In genomic region chr2:97651114-97651513, GRCh38 we compare ENCODE assay signal across 26 cellular contexts. TPM values are rescaled to one million over a fixed set of nuclear protein-coding genes. Genes with fewer than 3 reads are reported as not detected.
A peak's percentile ranks its signal among the peaks of the same experiment; 100 is the strongest.
DNase-seq lines count a peak whose midpoint lies in the region; ATAC-seq and TF ChIP-seq lines count a peak whose summit lies in the region.
"Had no signal": no experiment of that assay in that cellular context is flagged by ENCODE, and none has a peak within 500 bp of the region (broad histone marks: within the 10 kb centered on the region; RNA-seq: fewer than 3 reads in every experiment).

No MANE protein-coding gene starts in this region.

- H3K4me3 ChIP-seq in H7 (ENCODE audit: insufficient read depth, low read depth, low read length), result no peak overlapping the region
- no peak overlapping the region for H3K4me3 ChIP-seq in esophagus muscularis mucosa
- no peak overlapping the region for H3K4me3 ChIP-seq in effector memory CD4-positive, alpha-beta T cell (ENCODE audit: insufficient read depth, low read depth, low read length, poor library complexity, severe bottlenecking)
- no peak overlapping the region for H3K4me3 ChIP-seq in PC-3 (ENCODE audit: low read length)
- H3K4me3 ChIP-seq: breast epithelium had no signal

- no peak overlapping the region for H3K9ac ChIP-seq in PC-3 (ENCODE audit: low read length)

- H3K4me1 Mint-ChIP-seq in activated naive CD4-positive, alpha-beta T cell treated with anti-CD3 and anti-CD28 coated beads, Interleukin-2, amount 50 U/mL, for 24 hours, result peaks cover 19% of the 10 kb centered on the region
- peaks cover 9% of the 10 kb centered on the region for H3K4me1 Mint-ChIP-seq in neural crest cell

- H3K4me3 Mint-ChIP-seq in activated naive CD4-positive, alpha-beta T cell treated with anti-CD3 and anti-CD28 coated beads, Interleukin-2, amount 50 U/mL, for 24 hours, result no peak overlapping the region
- peak overlapping the region; percentile 7 for H3K4me3 Mint-ChIP-seq in neural crest cell
- H3K4me3 Mint-ChIP-seq: B cell; CD4-positive, alpha-beta memory T cell; stimulated activated effector memory CD8-positive, alpha-beta T cell treated with anti-CD3 and anti-CD28 coated beads, Interleukin-12 subunit alpha, Interleukin-12 subunit beta, amount 100 ng/mL, for 72 hours; T-helper 2 cell treated with Interferon-gamma antibody and Interleukin-4, amounts not matched to agents 5 μg/mL and 100 μg/mL, for 36 hours had no signal

- peaks cover 29% of the 10 kb centered on the region for H3K36me3 Mint-ChIP-seq in activated naive CD4-positive, alpha-beta T cell treated with anti-CD3 and anti-CD28 coated beads, Interleukin-2, amount 50 U/mL, for 24 hours
- H3K36me3 Mint-ChIP-seq in activated naive CD4-positive, alpha-beta T cell treated with anti-CD3 and anti-CD28 coated beads, Interleukin-2, amount 50 U/mL, for 72 hours, result peaks cover 26 to 54% of the 10 kb centered on the region in 2 donors
- peaks cover 26% of the 10 kb centered on the region for H3K36me3 Mint-ChIP-seq in neural crest cell (ENCODE audit: low read depth)

- no peak for TF ChIP-seq POLR2A in esophagus muscularis mucosa (IDR thresholded peaks at IDR 0.05; ENCODE audit: low read depth)

- H3K4me1 ChIP-seq in esophagus muscularis mucosa (peaks cover 11 to 20% (median 12%) of the 10 kb centered on the region in 4 donors), PC-3 (ENCODE audit: insufficient read depth, low read length) (peaks cover 5% of the 10 kb centered on the region; the same call in 1 of the 2 replicates)
- peaks cover 9% of the 10 kb centered on the region for H3K4me1 ChIP-seq in effector memory CD4-positive, alpha-beta T cell (ENCODE audit: control insufficient read depth, insufficient read depth, low read length, poor library complexity, severe bottlenecking)
- H3K4me1 ChIP-seq: breast epithelium had no signal

- H3K27ac ChIP-seq in esophagus muscularis mucosa (replicated peaks in 1 of 4), result no peak overlapping the region
- no peak overlapping the region for H3K27ac ChIP-seq in effector memory CD4-positive, alpha-beta T cell (ENCODE audit: insufficient read depth, low read length, poor library complexity, severe bottlenecking)
- H3K27ac ChIP-seq in PC-3 (ENCODE audit: low read length), result no peak overlapping the region
- H3K27ac ChIP-seq: breast epithelium had no signal

- H3F3A ChIP-seq in PC-3 (ENCODE audit: low read length, unreplicated experiment), result no peaks in the 10 kb centered on the region

- peak overlapping the region; percentile 65 for H3K27ac Mint-ChIP-seq in activated naive CD4-positive, alpha-beta T cell treated with anti-CD3 and anti-CD28 coated beads, Interleukin-2, amount 50 U/mL, for 24 hours
- H3K27ac Mint-ChIP-seq in activated naive CD4-positive, alpha-beta T cell treated with anti-CD3 and anti-CD28 coated beads, Interleukin-2, amount 50 U/mL, for 72 hours, result peak overlapping the region in 1 of 2 donors; percentile 62
- no peak overlapping the region for H3K27ac Mint-ChIP-seq in neural crest cell (ENCODE audit: unreplicated experiment)
- H3K27ac Mint-ChIP-seq: B cell; stimulated activated effector memory CD8-positive, alpha-beta T cell treated with anti-CD3 and anti-CD28 coated beads, Interleukin-12 subunit alpha, Interleukin-12 subunit beta, amount 100 ng/mL, for 72 hours; T-helper 2 cell treated with Interferon-gamma antibody and Interleukin-4, amounts not matched to agents 5 μg/mL and 100 μg/mL, for 36 hours had no signal

- no peaks in the 10 kb centered on the region for H3K9me3 Mint-ChIP-seq in activated naive CD4-positive, alpha-beta T cell treated with anti-CD3 and anti-CD28 coated beads, Interleukin-2, amount 50 U/mL, for 24 hours
- no peaks in the 10 kb centered on the region for H3K9me3 Mint-ChIP-seq in activated naive CD4-positive, alpha-beta T cell treated with anti-CD3 and anti-CD28 coated beads, Interleukin-2, amount 50 U/mL, for 72 hours
- peaks cover 9% of the 10 kb centered on the region for H3K9me3 Mint-ChIP-seq in neural crest cell
- H3K9me3 Mint-ChIP-seq: naive B cell; stimulated activated effector memory CD8-positive, alpha-beta T cell treated with anti-CD3 and anti-CD28 coated beads, Interleukin-12 subunit alpha, Interleukin-12 subunit beta, amount 100 ng/mL, for 72 hours; T-helper 2 cell treated with Interferon-gamma antibody and Interleukin-4, amounts not matched to agents 5 μg/mL and 100 μg/mL, for 36 hours had no signal

- peaks cover 21% of the 10 kb centered on the region for H3K79me2 ChIP-seq in PC-3 (ENCODE audit: low read length)

- H3K36me3 ChIP-seq in H7 (replicated peaks; ENCODE audit: control insufficient read depth, insufficient read depth, low read length), result peaks cover 16% of the 10 kb centered on the region
- H3K36me3 ChIP-seq in esophagus muscularis mucosa, result peaks cover 22 to 69% (median 52%) of the 10 kb centered on the region in 4 donors
- H3K36me3 ChIP-seq in effector memory CD4-positive, alpha-beta T cell (ENCODE audit: control insufficient read depth, insufficient read depth, low read length), result peaks cover 24% of the 10 kb centered on the region
- H3K36me3 ChIP-seq in PC-3 (ENCODE audit: low read depth, low read length), result peaks cover 40% of the 10 kb centered on the region

- H2AFZ ChIP-seq in PC-3 (ENCODE audit: low read length), result no peak overlapping the region

- no peaks in the 10 kb centered on the region for H4K20me1 ChIP-seq in PC-3 (ENCODE audit: low read length)

- no peak for ATAC-seq in activated naive CD4-positive, alpha-beta T cell treated with anti-CD3 and anti-CD28 coated beads, Interleukin-2, amount 50 U/mL, for 72 hours
- no peak for ATAC-seq in PC-3
- ATAC-seq: left ventricle myocardium superior; stimulated activated effector memory CD8-positive, alpha-beta T cell treated with anti-CD3 and anti-CD28 coated beads, Interleukin-12 subunit alpha, Interleukin-12 subunit beta, amount 100 ng/mL, for 72 hours had no signal

- H3K27me3 ChIP-seq in H7 (ENCODE audit: control insufficient read depth, insufficient read depth, low read length) (no peaks in the 10 kb centered on the region), esophagus muscularis mucosa (no peaks in the 10 kb centered on the region), PC-3 (ENCODE audit: low read length) (no peaks in the 10 kb centered on the region)
- no peaks in the 10 kb centered on the region for H3K27me3 ChIP-seq in effector memory CD4-positive, alpha-beta T cell (replicated peaks; ENCODE audit: control insufficient read depth, insufficient read depth, low read length, poor library complexity, severe bottlenecking)
- H3K27me3 ChIP-seq: breast epithelium had no signal

- H3K9me3 ChIP-seq in esophagus muscularis mucosa, result peaks cover 0 to 8% (median 2%) of the 10 kb centered on the region in 4 donors
- H3K9me3 ChIP-seq in effector memory CD4-positive, alpha-beta T cell (ENCODE audit: control insufficient read depth, low read length), result no peaks in the 10 kb centered on the region
- H3K9me3 ChIP-seq in PC-3 (ENCODE audit: low read length), result 0 out of 2 replicates have a peak, but pooled peaks cover 5% of the 10 kb centered on the region

- TF ChIP-seq CTCF in esophagus muscularis mucosa (IDR thresholded peaks at IDR 0.05), result no peak
- no peak for TF ChIP-seq CTCF in neural crest cell (conservative IDR thresholded peaks at IDR 0.05)
- no peak for TF ChIP-seq CTCF in PC-3 (conservative IDR thresholded peaks at IDR 0.05; ENCODE audit: low read depth, low read length)

- CTCF ChIA-PET in PC-3 (lab: Charles Lee), result no interaction called here

- H3K9me2 ChIP-seq in PC-3 (replicated peaks; ENCODE audit: low read length), result no peaks in the 10 kb centered on the region

- BruUV-seq in PC-3 (replicated peaks; lab: Mats Ljungman, UMichigan), result no TSS peak

- TF ChIP-seq EP300 in esophagus muscularis mucosa (IDR thresholded peaks at IDR 0.05), result no peak

- H3K27me3 Mint-ChIP-seq in activated naive CD4-positive, alpha-beta T cell treated with anti-CD3 and anti-CD28 coated beads, Interleukin-2, amount 50 U/mL, for 24 hours, result no peaks in the 10 kb centered on the region
- H3K27me3 Mint-ChIP-seq in neural crest cell (ENCODE audit: low read depth), result no peaks in the 10 kb centered on the region
- H3K27me3 Mint-ChIP-seq: B cell; CD4-positive, alpha-beta memory T cell; naive B cell had no signal

- no peak for DNase-seq in activated naive CD4-positive, alpha-beta T cell treated with anti-CD3 and anti-CD28 coated beads, Interleukin-2, amount 50 U/mL, for 72 hours (ENCODE audit: low spot score in 2 of 2)
- peak; percentile 10 for DNase-seq in H7
- DNase-seq in esophagus muscularis mucosa (ENCODE audit: extremely low spot score), result peak; percentile 10
- no peak for DNase-seq in neural crest cell (ENCODE audit: low read depth, low spot score)
- DNase-seq in effector memory CD4-positive, alpha-beta T cell, result no peak
- no peak for DNase-seq in PC-3
- DNase-seq in DMS53 (lab: John Stamatoyannopoulos, UW), result no peak
- DNase-seq: activated CD4-positive, alpha-beta T cell treated with anti-CD3 and anti-CD28 coated beads for 1 hour; activated naive CD4-positive, alpha-beta T cell treated with Interleukin-2 at 50 U/mL for 16 hours; activated T-cell treated with anti-CD3 and anti-CD28 coated beads, Interleukin-2, amount 50 U/mL, for 48 hours; CD4-positive, alpha-beta memory T cell; effector CD4-positive, alpha-beta T cell; IMR-90; left ventricle myocardium superior; naive B cell; NCI-H1436; NCI-H2081; NCI-H345; NCI-H748 treated with DMSO at 0.1 percent for 48 hours; SIG-M5; trophoblast cell had no signal

- H3K4me2 ChIP-seq in PC-3 (ENCODE audit: low read length), result no peak overlapping the region

- POLR2A ChIA-PET in PC-3 (lab: Charles Lee; ENCODE audit: unreplicated experiment), result no interaction called here

- 84% methylated on average over 4 of the region's 4 CpGs for WGBS in esophagus muscularis mucosa

- intact Hi-C loops in esophagus muscularis mucosa (cut with DNase I) (no loop called here), PC-3 (cut with micrococcal nuclease) (no loop called here)

RNA-seq across cellular contexts. Expression of gene COX5B, which starts 5.3 kb away (rescaled TPM):
- 100 to 1,000 TPM; 269 to 288 TPM for total RNA-seq in activated naive CD4-positive, alpha-beta T cell treated with anti-CD3 and anti-CD28 coated beads, Interleukin-2, amount 50 U/mL, for 72 hours
- 312 and 347 TPM in 2 replicates for total RNA-seq in H7 (2014; rRNA removed; shearing (Covaris generic))
- total RNA-seq in esophagus muscularis mucosa, result 100 to 1,000 TPM; 382 to 507 (median 481) TPM
- total RNA-seq in neural crest cell, result 142 TPM in 2 replicates
- total RNA-seq in PC-3 (2014; rRNA removed), result 803 and 1,015 TPM in 2 replicates

RNA-seq across cellular contexts. Expression of gene ACTR1B, which starts 12.7 kb away (rescaled TPM):
- 100 to 1,000 TPM in 1 of 2 donors, 10 to 100 TPM in 1; 77.0 to 124 TPM for total RNA-seq in activated naive CD4-positive, alpha-beta T cell treated with anti-CD3 and anti-CD28 coated beads, Interleukin-2, amount 50 U/mL, for 72 hours
- 49.7 and 58.3 TPM in 2 replicates for total RNA-seq in H7 (2014; rRNA removed; shearing (Covaris generic))
- total RNA-seq in esophagus muscularis mucosa (10 to 100 TPM; 74.3 to 89.2 (median 83.9) TPM), neural crest cell (62.6 and 63.4 TPM in 2 replicates), PC-3 (2014; rRNA removed) (27.0 and 31.1 TPM in 2 replicates)

RNA-seq across cellular contexts. Expression of gene C2orf92, which starts 18.4 kb away (rescaled TPM):
- total RNA-seq in activated naive CD4-positive, alpha-beta T cell treated with anti-CD3 and anti-CD28 coated beads, Interleukin-2, amount 50 U/mL, for 72 hours, result 10 to 100 TPM in 1 of 2 donors, 1 to 10 TPM in 1; 6.5 to 17.5 TPM
- 2.5 and 4.2 TPM in 2 replicates for total RNA-seq in H7 (2014; rRNA removed; shearing (Covaris generic))
- 1 to 10 TPM; 2.1 to 6.5 (median 3.6) TPM for total RNA-seq in esophagus muscularis mucosa
- 10.3 and 12.5 TPM in 2 replicates for total RNA-seq in neural crest cell
- 3.0 and 3.3 TPM in 2 replicates for total RNA-seq in PC-3 (2014; rRNA removed)

Comparison
In these comparisons a context has a peak if more than half of its experiments do, and no peak if none do; other contexts are left out.
1. DNase-seq: peak in H7 (single experiment) and esophagus muscularis mucosa (single experiment); none in activated naive CD4-positive, alpha-beta T cell treated with anti-CD3 and anti-CD28 coated beads, Interleukin-2, amount 50 U/mL, for 72 hours (0 of 2), neural crest cell (single experiment), effector memory CD4-positive, alpha-beta T cell (0 of 3), PC-3 (single experiment) and DMS53 (single experiment).